Comparison of ENCODE assay signal across 1 cellular context in the genomic region with DNA sequence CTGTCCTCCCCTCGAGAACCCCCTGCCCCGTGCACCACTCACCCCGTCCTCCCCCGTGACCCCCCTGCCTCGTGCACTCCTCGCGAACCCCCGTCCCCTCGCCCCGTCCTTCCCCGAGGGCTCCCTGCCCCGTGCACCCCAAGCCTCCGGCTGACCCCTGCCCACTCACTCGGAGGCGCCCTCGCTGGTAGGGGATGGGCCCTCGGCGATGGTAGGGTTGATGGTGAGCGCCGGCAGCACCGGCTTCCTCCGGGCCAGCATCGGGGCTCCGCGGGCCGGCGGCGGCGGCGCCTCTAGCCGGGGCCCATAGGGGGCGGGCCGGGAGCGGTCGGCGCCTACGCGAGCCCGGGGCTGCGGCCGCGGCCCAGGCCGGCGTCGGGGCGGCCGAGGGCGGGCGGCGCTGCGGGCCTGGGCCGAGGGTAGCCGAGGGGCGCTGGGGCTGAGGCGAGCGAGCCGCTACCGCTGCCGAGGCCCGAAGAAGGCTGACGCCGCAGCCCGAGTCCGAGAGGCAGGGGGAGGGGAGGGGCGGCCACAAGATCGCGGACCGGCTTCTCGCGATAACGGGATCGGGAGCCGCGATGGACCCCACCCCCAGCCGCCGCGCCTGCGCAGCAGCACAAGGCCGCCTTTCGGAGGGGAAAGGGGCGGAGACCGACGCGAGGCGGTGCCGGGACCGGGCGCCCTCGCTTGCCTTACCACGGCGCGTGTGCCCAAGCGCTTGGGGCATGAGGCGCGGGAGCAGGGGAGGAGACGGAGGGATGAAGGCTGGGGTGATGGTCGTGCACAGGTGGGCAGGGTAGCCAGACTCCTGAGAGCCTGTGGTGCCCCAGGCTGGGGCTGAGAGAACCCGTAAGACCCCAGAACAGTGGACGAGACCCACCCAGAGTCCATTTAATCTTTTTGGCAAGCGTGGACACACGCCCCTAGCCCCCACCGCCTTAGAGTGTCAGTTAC.
TF ChIP-seq lines count a peak whose summit lies in the region.

Gene MAP2K2, minus strand, starts transcription at position 508 of the 954 bp plus-strand sequence. Its CDS starts 247 bp downstream, at position 261.

TF ChIP-seq in WTC11, 78 proteins besides CTCF, POLR2A, EP300 and RAD21 (continued from another document and continues in another):
- no peak for TF ChIP-seq PRDM15 (CRISPR knock-in tag; IDR thresholded peaks at IDR 0.05)
- TF ChIP-seq HMGA2 (CRISPR knock-in tag; IDR thresholded peaks at IDR 0.05) = 0 out of 2 replicates have a peak, but pooled peaks have one; percentile 5
- TF ChIP-seq ATF3 (CRISPR knock-in tag; conservative IDR thresholded peaks at IDR 0.05) = no peak
- no peak for TF ChIP-seq MXD4 (CRISPR knock-in tag; IDR thresholded peaks at IDR 0.05; ENCODE audit: borderline replicate concordance)
- TF ChIP-seq, protein P1, sequence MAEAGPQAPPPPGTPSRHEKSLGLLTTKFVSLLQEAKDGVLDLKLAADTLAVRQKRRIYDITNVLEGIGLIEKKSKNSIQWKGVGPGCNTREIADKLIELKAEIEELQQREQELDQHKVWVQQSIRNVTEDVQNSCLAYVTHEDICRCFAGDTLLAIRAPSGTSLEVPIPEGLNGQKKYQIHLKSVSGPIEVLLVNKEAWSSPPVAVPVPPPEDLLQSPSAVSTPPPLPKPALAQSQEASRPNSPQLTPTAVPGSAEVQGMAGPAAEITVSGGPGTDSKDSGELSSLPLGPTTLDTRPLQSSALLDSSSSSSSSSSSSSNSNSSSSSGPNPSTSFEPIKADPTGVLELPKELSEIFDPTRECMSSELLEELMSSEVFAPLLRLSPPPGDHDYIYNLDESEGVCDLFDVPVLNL (CRISPR knock-in tag; IDR thresholded peaks at IDR 0.05; ENCODE audit: borderline replicate concordance, low read depth) = no peak
- no peak for TF ChIP-seq NFATC4 (CRISPR knock-in tag; IDR thresholded peaks at IDR 0.05)
- no peak for TF ChIP-seq NFYB (CRISPR knock-in tag; conservative IDR thresholded peaks at IDR 0.05; ENCODE audit: low read depth)
- TF ChIP-seq NR2C2 (CRISPR knock-in tag; IDR thresholded peaks at IDR 0.05) = no peak
- no peak for TF ChIP-seq ZNF671 (CRISPR knock-in tag; IDR thresholded peaks at IDR 0.05)
- 0 out of 2 replicates have a peak, but pooled peaks have one; percentile 34 for TF ChIP-seq HMGXB4 (CRISPR knock-in tag; IDR thresholded peaks at IDR 0.05)
- peak; percentile 60; the same call in 1 of the 2 replicates for TF ChIP-seq GABPB1 (CRISPR knock-in tag; IDR thresholded peaks at IDR 0.05)
- TF ChIP-seq ELF4 (CRISPR knock-in tag; IDR thresholded peaks at IDR 0.05; ENCODE audit: low read depth) = no peak
- TF ChIP-seq FOXK1 (CRISPR knock-in tag; IDR thresholded peaks at IDR 0.05) = 0 out of 2 replicates have a peak, but pooled peaks have one; percentile 68
- TF ChIP-seq GTF2I (CRISPR knock-in tag; conservative IDR thresholded peaks at IDR 0.05) = no peak
- peak; percentile 51; the same call in 1 of the 2 replicates for TF ChIP-seq SMAD3 (CRISPR knock-in tag; IDR thresholded peaks at IDR 0.05; ENCODE audit: borderline replicate concordance)
- no peak for TF ChIP-seq CREM (CRISPR knock-in tag; IDR thresholded peaks at IDR 0.05)
- TF ChIP-seq IRF1 (CRISPR knock-in tag; IDR thresholded peaks at IDR 0.05) = no peak
- TF ChIP-seq TP53 (CRISPR knock-in tag; IDR thresholded peaks at IDR 0.05) = no peak; the same call in 1 of the 2 replicates
- TF ChIP-seq, protein P2, sequence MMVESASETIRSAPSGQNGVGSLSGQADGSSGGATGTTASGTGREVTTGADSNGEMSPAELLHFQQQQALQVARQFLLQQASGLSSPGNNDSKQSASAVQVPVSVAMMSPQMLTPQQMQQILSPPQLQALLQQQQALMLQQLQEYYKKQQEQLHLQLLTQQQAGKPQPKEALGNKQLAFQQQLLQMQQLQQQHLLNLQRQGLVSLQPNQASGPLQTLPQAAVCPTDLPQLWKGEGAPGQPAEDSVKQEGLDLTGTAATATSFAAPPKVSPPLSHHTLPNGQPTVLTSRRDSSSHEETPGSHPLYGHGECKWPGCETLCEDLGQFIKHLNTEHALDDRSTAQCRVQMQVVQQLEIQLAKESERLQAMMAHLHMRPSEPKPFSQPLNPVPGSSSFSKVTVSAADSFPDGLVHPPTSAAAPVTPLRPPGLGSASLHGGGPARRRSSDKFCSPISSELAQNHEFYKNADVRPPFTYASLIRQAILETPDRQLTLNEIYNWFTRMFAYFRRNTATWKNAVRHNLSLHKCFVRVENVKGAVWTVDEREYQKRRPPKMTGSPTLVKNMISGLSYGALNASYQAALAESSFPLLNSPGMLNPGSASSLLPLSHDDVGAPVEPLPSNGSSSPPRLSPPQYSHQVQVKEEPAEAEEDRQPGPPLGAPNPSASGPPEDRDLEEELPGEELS (CRISPR knock-in tag; IDR thresholded peaks at IDR 0.05) = peak; percentile 84
- 0 out of 2 replicates have a peak, but pooled peaks have one; percentile 19 for TF ChIP-seq MYBL2 (CRISPR knock-in tag; IDR thresholded peaks at IDR 0.05)
- TF ChIP-seq ZNF423 (CRISPR knock-in tag; IDR thresholded peaks at IDR 0.05) = no peak
- TF ChIP-seq, protein P3, sequence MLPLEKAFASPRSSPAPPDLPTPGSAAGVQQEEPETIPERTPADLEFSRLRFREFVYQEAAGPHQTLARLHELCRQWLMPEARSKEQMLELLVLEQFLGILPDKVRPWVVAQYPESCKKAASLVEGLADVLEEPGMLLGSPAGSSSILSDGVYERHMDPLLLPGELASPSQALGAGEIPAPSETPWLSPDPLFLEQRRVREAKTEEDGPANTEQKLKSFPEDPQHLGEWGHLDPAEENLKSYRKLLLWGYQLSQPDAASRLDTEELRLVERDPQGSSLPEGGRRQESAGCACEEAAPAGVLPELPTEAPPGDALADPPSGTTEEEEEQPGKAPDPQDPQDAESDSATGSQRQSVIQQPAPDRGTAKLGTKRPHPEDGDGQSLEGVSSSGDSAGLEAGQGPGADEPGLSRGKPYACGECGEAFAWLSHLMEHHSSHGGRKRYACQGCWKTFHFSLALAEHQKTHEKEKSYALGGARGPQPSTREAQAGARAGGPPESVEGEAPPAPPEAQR (CRISPR knock-in tag; IDR thresholded peaks at IDR 0.05) = no peak
- no peak for TF ChIP-seq ESRRA (CRISPR knock-in tag; IDR thresholded peaks at IDR 0.05; ENCODE audit: borderline replicate concordance)
- no peak for TF ChIP-seq CBFB (CRISPR knock-in tag; IDR thresholded peaks at IDR 0.05; ENCODE audit: low read depth)
- no peak; the same call in 1 of the 2 replicates for TF ChIP-seq TEAD4 (CRISPR knock-in tag; IDR thresholded peaks at IDR 0.05)
- TF ChIP-seq EMX1 (CRISPR knock-in tag; IDR thresholded peaks at IDR 0.05) = no peak
- no peak for TF ChIP-seq RORB (CRISPR knock-in tag; IDR thresholded peaks at IDR 0.05)
- no peak for TF ChIP-seq JAZF1 (CRISPR knock-in tag; IDR thresholded peaks at IDR 0.05)
- no peak for TF ChIP-seq PRRX2 (CRISPR knock-in tag; IDR thresholded peaks at IDR 0.05)
- no peak for TF ChIP-seq RELA (CRISPR knock-in tag; IDR thresholded peaks at IDR 0.05; ENCODE audit: borderline replicate concordance)
- TF ChIP-seq KAT7 (CRISPR knock-in tag; IDR thresholded peaks at IDR 0.05; ENCODE audit: borderline replicate concordance) = no peak
- no peak for TF ChIP-seq SMAD4 (CRISPR knock-in tag; IDR thresholded peaks at IDR 0.05)
- no peak for TF ChIP-seq CDX4 (CRISPR knock-in tag; IDR thresholded peaks at IDR 0.05; ENCODE audit: borderline replicate concordance)
- TF ChIP-seq, protein P4, sequence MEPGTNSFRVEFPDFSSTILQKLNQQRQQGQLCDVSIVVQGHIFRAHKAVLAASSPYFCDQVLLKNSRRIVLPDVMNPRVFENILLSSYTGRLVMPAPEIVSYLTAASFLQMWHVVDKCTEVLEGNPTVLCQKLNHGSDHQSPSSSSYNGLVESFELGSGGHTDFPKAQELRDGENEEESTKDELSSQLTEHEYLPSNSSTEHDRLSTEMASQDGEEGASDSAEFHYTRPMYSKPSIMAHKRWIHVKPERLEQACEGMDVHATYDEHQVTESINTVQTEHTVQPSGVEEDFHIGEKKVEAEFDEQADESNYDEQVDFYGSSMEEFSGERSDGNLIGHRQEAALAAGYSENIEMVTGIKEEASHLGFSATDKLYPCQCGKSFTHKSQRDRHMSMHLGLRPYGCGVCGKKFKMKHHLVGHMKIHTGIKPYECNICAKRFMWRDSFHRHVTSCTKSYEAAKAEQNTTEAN (CRISPR knock-in tag; IDR thresholded peaks at IDR 0.05) = no peak
- TF ChIP-seq JUN (CRISPR knock-in tag; IDR thresholded peaks at IDR 0.05) = no peak
- TF ChIP-seq, protein P5, sequence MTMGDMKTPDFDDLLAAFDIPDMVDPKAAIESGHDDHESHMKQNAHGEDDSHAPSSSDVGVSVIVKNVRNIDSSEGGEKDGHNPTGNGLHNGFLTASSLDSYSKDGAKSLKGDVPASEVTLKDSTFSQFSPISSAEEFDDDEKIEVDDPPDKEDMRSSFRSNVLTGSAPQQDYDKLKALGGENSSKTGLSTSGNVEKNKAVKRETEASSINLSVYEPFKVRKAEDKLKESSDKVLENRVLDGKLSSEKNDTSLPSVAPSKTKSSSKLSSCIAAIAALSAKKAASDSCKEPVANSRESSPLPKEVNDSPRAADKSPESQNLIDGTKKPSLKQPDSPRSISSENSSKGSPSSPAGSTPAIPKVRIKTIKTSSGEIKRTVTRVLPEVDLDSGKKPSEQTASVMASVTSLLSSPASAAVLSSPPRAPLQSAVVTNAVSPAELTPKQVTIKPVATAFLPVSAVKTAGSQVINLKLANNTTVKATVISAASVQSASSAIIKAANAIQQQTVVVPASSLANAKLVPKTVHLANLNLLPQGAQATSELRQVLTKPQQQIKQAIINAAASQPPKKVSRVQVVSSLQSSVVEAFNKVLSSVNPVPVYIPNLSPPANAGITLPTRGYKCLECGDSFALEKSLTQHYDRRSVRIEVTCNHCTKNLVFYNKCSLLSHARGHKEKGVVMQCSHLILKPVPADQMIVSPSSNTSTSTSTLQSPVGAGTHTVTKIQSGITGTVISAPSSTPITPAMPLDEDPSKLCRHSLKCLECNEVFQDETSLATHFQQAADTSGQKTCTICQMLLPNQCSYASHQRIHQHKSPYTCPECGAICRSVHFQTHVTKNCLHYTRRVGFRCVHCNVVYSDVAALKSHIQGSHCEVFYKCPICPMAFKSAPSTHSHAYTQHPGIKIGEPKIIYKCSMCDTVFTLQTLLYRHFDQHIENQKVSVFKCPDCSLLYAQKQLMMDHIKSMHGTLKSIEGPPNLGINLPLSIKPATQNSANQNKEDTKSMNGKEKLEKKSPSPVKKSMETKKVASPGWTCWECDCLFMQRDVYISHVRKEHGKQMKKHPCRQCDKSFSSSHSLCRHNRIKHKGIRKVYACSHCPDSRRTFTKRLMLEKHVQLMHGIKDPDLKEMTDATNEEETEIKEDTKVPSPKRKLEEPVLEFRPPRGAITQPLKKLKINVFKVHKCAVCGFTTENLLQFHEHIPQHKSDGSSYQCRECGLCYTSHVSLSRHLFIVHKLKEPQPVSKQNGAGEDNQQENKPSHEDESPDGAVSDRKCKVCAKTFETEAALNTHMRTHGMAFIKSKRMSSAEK (CRISPR knock-in tag; IDR thresholded peaks at IDR 0.05; ENCODE audit: borderline replicate concordance) = no peak
